8 cellular contexts compared by ENCODE assay signal in the genomic region with DNA sequence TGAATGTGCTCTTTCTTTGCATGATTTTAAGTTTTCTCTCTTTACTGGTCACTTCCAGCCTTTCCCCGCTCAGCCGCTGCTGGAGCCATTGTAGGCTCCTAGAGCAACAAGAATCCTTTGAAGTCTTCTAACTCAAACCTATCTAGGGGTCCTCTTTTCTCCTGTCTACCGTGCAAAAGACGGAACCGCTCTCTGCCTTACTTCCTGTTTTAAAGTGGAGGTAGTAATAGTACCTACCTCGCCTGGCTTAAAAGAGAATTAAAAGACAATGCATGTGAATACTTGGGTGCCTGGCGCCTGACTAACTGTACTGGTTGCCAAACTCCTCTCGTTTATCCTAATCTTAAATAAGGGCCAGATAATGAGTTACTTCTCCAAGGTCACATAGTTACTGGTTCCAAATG. TPM values are rescaled to one million over a fixed set of nuclear protein-coding genes. Genes with fewer than 3 reads are reported as not detected.
DNase-seq lines count a peak whose midpoint lies in the region; ATAC-seq and TF ChIP-seq lines count a peak whose summit lies in the region.

No MANE protein-coding gene starts in this region.

- TF ChIP-seq POLR2A in stomach (IDR thresholded peaks at IDR 0.05), result no peak

- ATAC-seq in HG03354 (IDR thresholded peaks at IDR 0.05; ENCODE audit: poor library complexity, severe bottlenecking, unreplicated experiment) (peak; percentile 24), GM19023 (IDR thresholded peaks at IDR 0.05; ENCODE audit: unreplicated experiment) (no peak)
- ATAC-seq in activated CD8-positive, alpha-beta T cell treated with anti-CD3 and anti-CD28 coated beads for 36 hours, result peak; percentile 18

- no peak for TF ChIP-seq EP300 in stomach (IDR thresholded peaks at IDR 0.05)

- H3K9me3 ChIP-seq in stomach, result no peaks in the 10 kb centered on the region

- peaks cover 31% of the 10 kb centered on the region for H3K4me1 Mint-ChIP-seq in activated CD8-positive, alpha-beta T cell treated with anti-CD3 and anti-CD28 coated beads for 36 hours (ENCODE audit: low read depth)

- H3K4me3 ChIP-seq in GM12865 (ENCODE audit: low read depth, low read length) (peak overlapping the region; percentile 99), iPS-11a (ENCODE audit: low read depth, low read length) (peak overlapping the region; percentile 93), stomach (peak overlapping the region; percentile 73 to 98 (median 84))

- 0 to 3% (median 2%) methylated on average over 8 of the region's 8 CpGs for WGBS in stomach, 5 donors

- H3K27ac Mint-ChIP-seq in activated CD8-positive, alpha-beta T cell treated with anti-CD3 and anti-CD28 coated beads for 36 hours, result peak overlapping the region; percentile 92

- POLR2A ChIA-PET in activated CD8-positive, alpha-beta T cell treated with anti-CD3 and anti-CD28 coated beads for 36 hours (lab: Charles Lee), result interaction anchor here (0.7 to 1.3 kb wide), 3 partner anchors 17 to 61 kb away, joined by 3 read pairs; no protein-coding TSS in a partner anchor

- DNase-seq in GM12865 (ENCODE audit: low read depth) (peak; percentile 42), stomach (no peak), islet precursor cell (no peak)
- peak; percentile 11 for DNase-seq in activated CD8-positive, alpha-beta T cell treated with anti-CD3 and anti-CD28 coated beads for 36 hours
- DNase-seq in stimulated activated CD4-positive, alpha-beta T cell treated with anti-CD3 and anti-CD28 coated beads, Interleukin-15, amount 100 ng/mL, for 24 hours, result no peak

- peaks cover 29 to 35% (median 34%) of the 10 kb centered on the region in 4 donors for H3K4me1 ChIP-seq in stomach

- no peaks in the 10 kb centered on the region for H3K9me3 Mint-ChIP-seq in activated CD8-positive, alpha-beta T cell treated with anti-CD3 and anti-CD28 coated beads for 36 hours

- peak overlapping the region; percentile 79 to 92 (median 89) for H3K27ac ChIP-seq in stomach

- no peaks in the 10 kb centered on the region for H3K27me3 Mint-ChIP-seq in activated CD8-positive, alpha-beta T cell treated with anti-CD3 and anti-CD28 coated beads for 36 hours

- H3K4me3 Mint-ChIP-seq in activated CD8-positive, alpha-beta T cell treated with anti-CD3 and anti-CD28 coated beads for 36 hours, result peak overlapping the region; percentile 91

- TF ChIP-seq CTCF in GM12865 (IDR thresholded peaks at IDR 0.05; ENCODE audit: insufficient read depth, low read depth, low read length, missing control alignments) (no peak), stomach (IDR thresholded peaks at IDR 0.05) (no peak)
- no peak for TF ChIP-seq CTCF in activated CD8-positive, alpha-beta T cell treated with anti-CD3 and anti-CD28 coated beads for 36 hours (IDR thresholded peaks at IDR 0.05)

- H3K36me3 ChIP-seq in stomach, result peaks cover 0 to 4% (median 0%) of the 10 kb centered on the region in 4 donors

- CTCF ChIA-PET in activated CD8-positive, alpha-beta T cell treated with anti-CD3 and anti-CD28 coated beads for 36 hours (lab: Charles Lee), result interaction anchor here (1.4 kb wide), 1 partner anchor 38 kb away, joined by 3 read pairs; no protein-coding TSS in a partner anchor

- H3K36me3 Mint-ChIP-seq in activated CD8-positive, alpha-beta T cell treated with anti-CD3 and anti-CD28 coated beads for 36 hours (ENCODE audit: low read depth), result peaks cover 1% of the 10 kb centered on the region

- peaks cover 0 to 6% (median 0%) of the 10 kb centered on the region in 3 donors for H3K27me3 ChIP-seq in stomach

- intact Hi-C loops in activated CD8-positive, alpha-beta T cell treated with anti-CD3 and anti-CD28 coated beads for 36 hours (cut with micrococcal nuclease), result no loop called here
- intact Hi-C loops in stomach (cut with DNase I; ENCODE audit: low total_unique reads), result no loop called here

RNA-seq across cellular contexts. Expression of gene SAMM50, which starts 0.6 kb away (rescaled TPM):
- total RNA-seq in activated CD8-positive, alpha-beta T cell treated with anti-CD3 and anti-CD28 coated beads for 36 hours, result 10 to 100 TPM; 41.7 to 42.2 TPM
- 10 to 100 TPM; 18.7 to 52.1 (median 27.8) TPM for total RNA-seq in stomach
- 10 to 100 TPM; 31.8 to 54.7 (median 34.9) TPM for polyA plus RNA-seq in stomach

RNA-seq across cellular contexts. Expression of gene PNPLA3, which starts 32.3 kb away (rescaled TPM):
- total RNA-seq in activated CD8-positive, alpha-beta T cell treated with anti-CD3 and anti-CD28 coated beads for 36 hours, result under 1 TPM; 0.58 to 0.70 TPM
- under 1 TPM in 2 of 5 donors, not detected in 3; 0.58 to 0.73 TPM for total RNA-seq in stomach
- polyA plus RNA-seq in stomach, result under 1 TPM in 2 of 3 donors, not detected in 1; 0.12 to 0.35 TPM

Comparison
In these comparisons a context has a peak if more than half of its experiments do, and no peak if none do; other contexts are left out.
1. DNase-seq: peak in GM12865 (single experiment) and activated CD8-positive, alpha-beta T cell treated with anti-CD3 and anti-CD28 coated beads for 36 hours (single experiment); none in stomach (single experiment), islet precursor cell (single experiment) and stimulated activated CD4-positive, alpha-beta T cell treated with anti-CD3 and anti-CD28 coated beads, Interleukin-15, amount 100 ng/mL, for 24 hours (single experiment).
2. Peak in every context shown above with its lines, with median percentiles within 50 percentile points of each other: H3K4me3 ChIP-seq.